31 cellular contexts compared by ENCODE assay signal in genomic region chr2:151028691-151029176, GRCh38.
"Had no signal": no experiment of that assay in that cellular context is flagged by ENCODE, and none has a peak within 500 bp of the region (broad histone marks: within the 10 kb centered on the region; RNA-seq: fewer than 3 reads in every experiment).

No MANE protein-coding gene starts in this region.

- H3K27ac Mint-ChIP-seq: activated naive CD4-positive, alpha-beta T cell treated with anti-CD3 and anti-CD28 coated beads, Interleukin-2, amount 50 U/mL, for 72 hours; activated T-helper 17 cell treated with anti-CD3 and anti-CD28 coated beads, Interleukin-2, amount 50 U/mL, for 72 hours; effector memory CD8-positive, alpha-beta T cell; naive B cell; nephron progenitor cell; progenitor cell of endocrine pancreas; stimulated activated memory B cell treated with anti-CD40 and anti-IgM and Interleukin-4, amounts not matched to agents 10 μg/mL and 1 μg/mL and 100 μg/mL, for 72 hours; stimulated activated naive CD8-positive, alpha-beta T cell treated with anti-CD3 and anti-CD28 coated beads, Interleukin-15, amount 100 ng/mL, for 72 hours had no signal

- FAIRE-seq: small intestine had no signal

- H3K36me3 Mint-ChIP-seq: activated naive CD4-positive, alpha-beta T cell treated with anti-CD3 and anti-CD28 coated beads, Interleukin-2, amount 50 U/mL, for 72 hours; naive B cell; stimulated activated memory B cell treated with anti-CD40 and anti-IgM and Interleukin-4, amounts not matched to agents 10 μg/mL and 1 μg/mL and 100 μg/mL, for 72 hours had no signal

- H3K9me3 Mint-ChIP-seq: activated naive CD4-positive, alpha-beta T cell treated with anti-CD3 and anti-CD28 coated beads, Interleukin-2, amount 50 U/mL, for 72 hours; activated T-cell treated with anti-CD3 and anti-CD28 coated beads, Interleukin-2, amount 50 U/mL, for 4 hours; activated T-helper 17 cell treated with anti-CD3 and anti-CD28 coated beads, Interleukin-2, amount 50 U/mL, for 72 hours; effector memory CD8-positive, alpha-beta T cell; nephron progenitor cell; stimulated activated memory B cell treated with anti-CD40 and anti-IgM and Interleukin-4, amounts not matched to agents 10 μg/mL and 1 μg/mL and 100 μg/mL, for 72 hours; stimulated activated naive CD8-positive, alpha-beta T cell treated with anti-CD3 and anti-CD28 coated beads, Interleukin-15, amount 100 ng/mL, for 72 hours had no signal

- H3K27ac ChIP-seq: heart right ventricle, left lung, neutrophil, ovary, right lobe of liver, upper lobe of left lung, vagina, WERI-Rb-1 had no signal

- H3K4me3 Mint-ChIP-seq: activated T-cell treated with anti-CD3 and anti-CD28 coated beads, Interleukin-2, amount 50 U/mL, for 4 hours; activated T-helper 17 cell treated with anti-CD3 and anti-CD28 coated beads, Interleukin-2, amount 50 U/mL, for 72 hours; effector memory CD8-positive, alpha-beta T cell; naive B cell; nephron progenitor cell; stimulated activated memory B cell treated with anti-CD40 and anti-IgM and Interleukin-4, amounts not matched to agents 10 μg/mL and 1 μg/mL and 100 μg/mL, for 72 hours; stimulated activated naive CD8-positive, alpha-beta T cell treated with anti-CD3 and anti-CD28 coated beads, Interleukin-15, amount 100 ng/mL, for 72 hours had no signal

- DNase-seq: activated CD4-positive, alpha-beta T cell treated with anti-CD3 and anti-CD28 coated beads for 48 hours; activated CD4-positive, alpha-beta T cell treated with anti-CD3 and anti-CD28 coated beads, Interleukin-2, amount 50 U/mL, for 48 hours; activated CD8-positive, alpha-beta memory T cell treated with anti-CD3 and anti-CD28 coated beads, Interleukin-2, amount 50 U/mL, for 4 hours; activated gamma-delta T cell treated with Interleukin-2 at 50 U/mL for 16 hours; activated T-cell treated with anti-CD3 and anti-CD28 coated beads, Interleukin-2, amount 50 U/mL, for 4 hours; aorta; body of pancreas; cortex of kidney; effector memory CD8-positive, alpha-beta T cell; erythroblast; heart right ventricle; left lung; naive B cell; nephron progenitor cell; ovary; right lobe of liver; small intestine; stimulated activated CD4-positive, alpha-beta T cell treated with anti-CD3 and anti-CD28 coated beads, Interleukin-1b, Interleukin-23, amount 100 ng/mL, for 48 hours; stimulated activated CD4-positive, alpha-beta T cell treated with anti-CD3 and anti-CD28 coated beads, Interleukin-4, amount 100 ng/mL, for 4 hours; stimulated activated CD8-positive, alpha-beta memory T cell treated with anti-CD3 and anti-CD28 coated beads, Interleukin-4, amount 100 ng/mL, for 48 hours; stimulated activated naive CD8-positive, alpha-beta T cell treated with anti-CD3 and anti-CD28 coated beads, Interleukin-15, amount 100 ng/mL, for 72 hours; substantia nigra; upper lobe of left lung; WERI-Rb-1 had no signal

- H3K4me1 Mint-ChIP-seq: activated T-helper 17 cell treated with anti-CD3 and anti-CD28 coated beads, Interleukin-2, amount 50 U/mL, for 72 hours; naive B cell; stimulated activated memory B cell treated with anti-CD40 and anti-IgM and Interleukin-4, amounts not matched to agents 10 μg/mL and 1 μg/mL and 100 μg/mL, for 72 hours had no signal

- H3K27me3 Mint-ChIP-seq: activated T-helper 17 cell treated with anti-CD3 and anti-CD28 coated beads, Interleukin-2, amount 50 U/mL, for 72 hours; stimulated activated memory B cell treated with anti-CD40 and anti-IgM and Interleukin-4, amounts not matched to agents 10 μg/mL and 1 μg/mL and 100 μg/mL, for 72 hours; stimulated activated naive CD8-positive, alpha-beta T cell treated with anti-CD3 and anti-CD28 coated beads, Interleukin-15, amount 100 ng/mL, for 72 hours had no signal

- H3K36me3 ChIP-seq: heart right ventricle, left lung, neutrophil, ovary, right lobe of liver, upper lobe of left lung, vagina, WERI-Rb-1 had no signal

- H3K27me3 ChIP-seq: body of pancreas, heart right ventricle, left lung, neutrophil, ovary, right lobe of liver, upper lobe of left lung, vagina had no signal

- H3K4me1 ChIP-seq: body of pancreas, left lung, right lobe of liver had no signal

- H3K4me3 ChIP-seq: body of pancreas, heart right ventricle, left lung, lung, ovary, right lobe of liver, upper lobe of left lung, vagina had no signal

- ATAC-seq: activated T-cell treated with anti-CD3 and anti-CD28 coated beads, Interleukin-2, amount 50 U/mL, for 4 hours; effector memory CD8-positive, alpha-beta T cell; stimulated activated memory B cell treated with anti-CD40 and anti-IgM and Interleukin-4, amounts not matched to agents 10 μg/mL and 1 μg/mL and 100 μg/mL, for 72 hours; stimulated activated naive CD8-positive, alpha-beta T cell treated with anti-CD3 and anti-CD28 coated beads, Interleukin-15, amount 100 ng/mL, for 72 hours had no signal

- H3K9me3 ChIP-seq: body of pancreas, heart right ventricle, left lung, neutrophil, ovary, right lobe of liver, upper lobe of left lung, vagina had no signal
